In the genomic region with DNA sequence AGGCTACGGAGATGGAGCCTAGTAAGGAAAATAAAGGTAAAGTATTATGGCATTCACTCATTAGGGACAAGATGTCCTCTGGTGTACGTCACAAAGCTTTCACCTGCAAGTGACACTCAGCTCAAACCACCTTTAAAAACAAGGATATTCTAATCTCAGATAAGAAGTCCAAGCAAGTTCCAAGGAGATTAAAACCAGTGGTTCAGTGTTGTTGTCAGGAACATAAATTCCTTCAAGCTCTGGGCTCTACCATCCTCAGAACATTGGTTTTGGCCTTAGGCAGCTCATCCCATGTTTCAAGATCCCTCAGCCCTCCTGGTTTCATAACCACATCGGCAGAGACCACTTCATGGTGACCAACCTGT, we compare ENCODE assay signal across 21 cellular contexts.
DNase-seq lines count a peak whose midpoint lies in the region; ATAC-seq, FAIRE-seq and TF ChIP-seq lines count a peak whose summit lies in the region.
"Had no signal": no experiment of that assay in that cellular context is flagged by ENCODE, and none has a peak within 500 bp of the region (broad histone marks: within the 10 kb centered on the region; RNA-seq: fewer than 3 reads in every experiment).

No MANE protein-coding gene starts in this region.

- DNase-seq in DND-41 (no peak), small intestine (peak; percentile 63), iPS-NIHi7 (ENCODE audit: extremely low spot score) (no peak)
- no peak for DNase-seq in activated CD4-positive, alpha-beta T cell treated with anti-CD3 and anti-CD28 coated beads, Interleukin-2, amount 10 ng/mL, durations not matched to agents 7 days and 5 days
- no peak for DNase-seq in naive thymus-derived CD4-positive, alpha-beta T cell
- DNase-seq: CD4-positive, alpha-beta T cell; CD8-positive, alpha-beta memory T cell; DMS 273 treated with DMSO at 0.1 percent for 48 hours; DMS79; GF-D8; GM23248; H7; HCEC 1CT had no signal

- H3K9me3 Mint-ChIP-seq in dendritic cell treated with granulocyte-macrophage colony-stimulating factor and Interleukin-4, amounts not matched to agents 40 ng/mL and 50 ng/mL, for 4 days = no peaks in the 10 kb centered on the region
- H3K9me3 Mint-ChIP-seq in activated CD4-positive, alpha-beta T cell treated with anti-CD3 and anti-CD28 coated beads, Interleukin-2, amount 10 ng/mL, durations not matched to agents 7 days and 5 days = no peaks in the 10 kb centered on the region
- peaks cover 0 to 21% (median 0%) of the 10 kb centered on the region in 11 donors for H3K9me3 Mint-ChIP-seq in naive thymus-derived CD4-positive, alpha-beta T cell
- H3K9me3 Mint-ChIP-seq: CD4-positive, alpha-beta T cell had no signal

- H3K36me3 Mint-ChIP-seq in dendritic cell treated with granulocyte-macrophage colony-stimulating factor and Interleukin-4, amounts not matched to agents 40 ng/mL and 50 ng/mL, for 4 days (ENCODE audit: low read depth) = peaks cover 98% of the 10 kb centered on the region
- H3K36me3 Mint-ChIP-seq in activated CD4-positive, alpha-beta T cell treated with anti-CD3 and anti-CD28 coated beads, Interleukin-2, amount 10 ng/mL, durations not matched to agents 7 days and 5 days (ENCODE audit: low read depth) = no peaks in the 10 kb centered on the region
- peaks cover 0 to 4% (median 0%) of the 10 kb centered on the region in 5 donors for H3K36me3 Mint-ChIP-seq in naive thymus-derived CD4-positive, alpha-beta T cell

- POLR2A ChIA-PET in activated CD4-positive, alpha-beta T cell treated with anti-CD3 and anti-CD28 coated beads, Interleukin-2, amount 10 ng/mL, durations not matched to agents 7 days and 5 days (lab: Charles Lee) = no interaction called here
- POLR2A ChIA-PET in naive thymus-derived CD4-positive, alpha-beta T cell (lab: Charles Lee) = no interaction called here

- peak overlapping the region; percentile 91 for H3K27ac ChIP-seq in DND-41 (ENCODE audit: low read length)
- peak overlapping the region in 1 of 2 donors; percentile 90 for H3K27ac ChIP-seq in small intestine (ENCODE audit: low read depth in 1 of 2, low read length in 1 of 2)
- H3K27ac ChIP-seq in naive thymus-derived CD4-positive, alpha-beta T cell (ENCODE audit: low read depth, low read length) = no peak overlapping the region
- H3K27ac ChIP-seq: GM23248 had no signal

- H3K4me2 ChIP-seq in DND-41 (ENCODE audit: insufficient read depth, low read length) (no peak overlapping the region), Loucy (ENCODE audit: low read depth, low read length, poor library complexity, severe bottlenecking) (peak overlapping the region; percentile 6)

- intact Hi-C loops in dendritic cell treated with granulocyte-macrophage colony-stimulating factor and Interleukin-4, amounts not matched to agents 40 ng/mL and 50 ng/mL, for 4 days (cut with micrococcal nuclease) = no loop called here
- intact Hi-C loops in naive thymus-derived CD4-positive, alpha-beta T cell (cut with micrococcal nuclease) = no loop called here

- WGBS in small intestine, 3 donors = 72 to 86% (median 79%) methylated on average over 3 of the region's 3 CpGs

- H4K20me1 ChIP-seq in DND-41 (ENCODE audit: insufficient read depth, low read length) (no peaks in the 10 kb centered on the region), Loucy (ENCODE audit: insufficient read depth, low read length, poor library complexity, severe bottlenecking) (no peaks in the 10 kb centered on the region)

- H3F3A ChIP-seq in Loucy (ENCODE audit: low read depth) = peaks cover 3% of the 10 kb centered on the region; the same call in 1 of the 2 replicates

- H3K4me3 ChIP-seq in DND-41 (ENCODE audit: low read depth in 1 of 2, low read length in 2 of 2) (no peak overlapping the region), Loucy (ENCODE audit: low read length, poor library complexity, severe bottlenecking) (no peak overlapping the region), small intestine (ENCODE audit: low read depth in 1 of 2, low read length in 2 of 2) (no peak overlapping the region)
- no peak overlapping the region for H3K4me3 ChIP-seq in naive thymus-derived CD4-positive, alpha-beta T cell (ENCODE audit: low read length)
- H3K4me3 ChIP-seq: GM23248 had no signal

- H3K79me2 ChIP-seq in DND-41 (ENCODE audit: insufficient read depth, low read length) (peaks cover 16% of the 10 kb centered on the region), Loucy (ENCODE audit: insufficient read depth, low read length) (no peaks in the 10 kb centered on the region; the same call in 1 of the 2 replicates)

- H3K27me3 Mint-ChIP-seq in dendritic cell treated with granulocyte-macrophage colony-stimulating factor and Interleukin-4, amounts not matched to agents 40 ng/mL and 50 ng/mL, for 4 days = no peaks in the 10 kb centered on the region
- H3K27me3 Mint-ChIP-seq in activated CD4-positive, alpha-beta T cell treated with anti-CD3 and anti-CD28 coated beads, Interleukin-2, amount 10 ng/mL, durations not matched to agents 7 days and 5 days = peaks cover 34% of the 10 kb centered on the region
- H3K27me3 Mint-ChIP-seq in naive thymus-derived CD4-positive, alpha-beta T cell = peaks cover 0 to 54% (median 0%) of the 10 kb centered on the region in 5 donors
- H3K27me3 Mint-ChIP-seq: CD4-positive, alpha-beta T cell had no signal

- H3K9me3 ChIP-seq in DND-41 (ENCODE audit: insufficient read depth, low read length, severe bottlenecking) = no peaks in the 10 kb centered on the region
- H3K9me3 ChIP-seq in Loucy (ENCODE audit: insufficient read depth, low read depth, low read length) = no peaks in the 10 kb centered on the region
- H3K9me3 ChIP-seq in small intestine (ENCODE audit: control insufficient read depth, low read depth) = no peaks in the 10 kb centered on the region
- no peaks in the 10 kb centered on the region for H3K9me3 ChIP-seq in naive thymus-derived CD4-positive, alpha-beta T cell (ENCODE audit: control insufficient read depth in 2 of 3, low read length in 3 of 3)

- H3K27me3 ChIP-seq in DND-41 (ENCODE audit: insufficient read depth, low read length, poor library complexity) = no peaks in the 10 kb centered on the region
- no peaks in the 10 kb centered on the region for H3K27me3 ChIP-seq in Loucy (ENCODE audit: insufficient read depth, low read length, poor library complexity, severe bottlenecking)
- no peaks in the 10 kb centered on the region for H3K27me3 ChIP-seq in small intestine (ENCODE audit: control insufficient read depth in 2 of 2, insufficient read depth in 2 of 2, low read length in 2 of 2)
- H3K27me3 ChIP-seq in naive thymus-derived CD4-positive, alpha-beta T cell (ENCODE audit: control insufficient read depth in 2 of 2, insufficient read depth in 2 of 2, low read length in 2 of 2) = no peaks in the 10 kb centered on the region

- H3K36me3 ChIP-seq in DND-41 (ENCODE audit: insufficient read depth, low read length) = no peaks in the 10 kb centered on the region
- no peaks in the 10 kb centered on the region for H3K36me3 ChIP-seq in Loucy (ENCODE audit: insufficient read depth, low read length)
- no peaks in the 10 kb centered on the region for H3K36me3 ChIP-seq in small intestine (ENCODE audit: control insufficient read depth in 2 of 2, insufficient read depth in 2 of 2, low read length in 2 of 2)
- H3K36me3 ChIP-seq in naive thymus-derived CD4-positive, alpha-beta T cell (ENCODE audit: control insufficient read depth in 2 of 3, insufficient read depth in 3 of 3, low read length in 3 of 3) = no peaks in the 10 kb centered on the region

- TF ChIP-seq CTCF in DND-41 (IDR thresholded peaks at IDR 0.05; ENCODE audit: borderline replicate concordance, extremely low read depth, low read length, poor library complexity, severe bottlenecking) (no peak), Loucy (conservative IDR thresholded peaks at IDR 0.05; ENCODE audit: low read length) (no peak)

- H3K27ac Mint-ChIP-seq in dendritic cell treated with granulocyte-macrophage colony-stimulating factor and Interleukin-4, amounts not matched to agents 40 ng/mL and 50 ng/mL, for 4 days = peak overlapping the region; percentile 39
- H3K27ac Mint-ChIP-seq in activated CD4-positive, alpha-beta T cell treated with anti-CD3 and anti-CD28 coated beads, Interleukin-2, amount 10 ng/mL, durations not matched to agents 7 days and 5 days = no peak overlapping the region
- no peak overlapping the region for H3K27ac Mint-ChIP-seq in naive thymus-derived CD4-positive, alpha-beta T cell
- H3K27ac Mint-ChIP-seq: CD4-positive, alpha-beta T cell; CD8-positive, alpha-beta memory T cell had no signal

- H3K4me1 Mint-ChIP-seq in dendritic cell treated with granulocyte-macrophage colony-stimulating factor and Interleukin-4, amounts not matched to agents 40 ng/mL and 50 ng/mL, for 4 days (ENCODE audit: low read depth) = peaks cover 84% of the 10 kb centered on the region
- peaks cover 16% of the 10 kb centered on the region for H3K4me1 Mint-ChIP-seq in activated CD4-positive, alpha-beta T cell treated with anti-CD3 and anti-CD28 coated beads, Interleukin-2, amount 10 ng/mL, durations not matched to agents 7 days and 5 days
- H3K4me1 Mint-ChIP-seq in naive thymus-derived CD4-positive, alpha-beta T cell = peaks cover 0 to 15% (median 10%) of the 10 kb centered on the region in 7 donors
- H3K4me1 Mint-ChIP-seq: CD8-positive, alpha-beta memory T cell had no signal

- no peak overlapping the region for H3K4me3 Mint-ChIP-seq in dendritic cell treated with granulocyte-macrophage colony-stimulating factor and Interleukin-4, amounts not matched to agents 40 ng/mL and 50 ng/mL, for 4 days
- H3K4me3 Mint-ChIP-seq in activated CD4-positive, alpha-beta T cell treated with anti-CD3 and anti-CD28 coated beads, Interleukin-2, amount 10 ng/mL, durations not matched to agents 7 days and 5 days = no peak overlapping the region
- H3K4me3 Mint-ChIP-seq in naive thymus-derived CD4-positive, alpha-beta T cell = no peak overlapping the region
- H3K4me3 Mint-ChIP-seq: CD14-positive monocyte; CD4-positive, alpha-beta T cell; CD8-positive, alpha-beta memory T cell had no signal

- FAIRE-seq in small intestine (lab: Jason Lieb, UNC) = no peak
- FAIRE-seq: D721Med, GM12891, GM19239, H1 had no signal

- H3K9ac ChIP-seq in DND-41 (ENCODE audit: low read depth, low read length) (0 out of 2 replicates have a peak overlapping the region, but pooled peaks have one; percentile 42), Loucy (ENCODE audit: low read depth, low read length, poor library complexity, severe bottlenecking) (no peak overlapping the region)
- H3K9ac ChIP-seq: GM23248 had no signal

- CTCF ChIA-PET in activated CD4-positive, alpha-beta T cell treated with anti-CD3 and anti-CD28 coated beads, Interleukin-2, amount 10 ng/mL, durations not matched to agents 7 days and 5 days (lab: Charles Lee) = interaction anchor here (1.0 to 1.4 kb wide), 5 partner anchors 9 to 18 kb away, joined by 3 read pairs; no protein-coding TSS in a partner anchor
- CTCF ChIA-PET in naive thymus-derived CD4-positive, alpha-beta T cell (lab: Charles Lee) = interaction anchor here (1.1 kb wide), 1 partner anchor 54 kb away, joined by 3 read pairs; no protein-coding TSS in a partner anchor

- H2AFZ ChIP-seq in DND-41 (ENCODE audit: low read depth, low read length) = no peak overlapping the region
- no peak overlapping the region for H2AFZ ChIP-seq in Loucy (ENCODE audit: low read length)
- H2AFZ ChIP-seq: GM23248 had no signal

- no peaks in the 10 kb centered on the region for H3K9me2 ChIP-seq in Loucy (replicated peaks; ENCODE audit: low read depth, low read length)

- ATAC-seq in DND-41 (ENCODE audit: insufficient read depth, low read depth) (no peak), HG03108 (IDR thresholded peaks at IDR 0.05; ENCODE audit: unreplicated experiment) (no peak)
- no peak for ATAC-seq in naive thymus-derived CD4-positive, alpha-beta T cell

- H3K4me1 ChIP-seq in DND-41 (ENCODE audit: insufficient read depth, low read length) (peaks cover 60% of the 10 kb centered on the region), Loucy (ENCODE audit: insufficient read depth, low read length, poor library complexity, severe bottlenecking) (peaks cover 46% of the 10 kb centered on the region), small intestine (ENCODE audit: control insufficient read depth in 2 of 2, insufficient read depth in 1 of 2, low read depth in 1 of 2, low read length in 1 of 2) (peaks cover 0 to 11% of the 10 kb centered on the region in 2 donors)
- no peaks in the 10 kb centered on the region for H3K4me1 ChIP-seq in naive thymus-derived CD4-positive, alpha-beta T cell (ENCODE audit: control insufficient read depth in 2 of 2, insufficient read depth in 2 of 2, low read length in 2 of 2)
